Comparison of ENCODE assay signal across 13 cellular contexts in the genomic region with DNA sequence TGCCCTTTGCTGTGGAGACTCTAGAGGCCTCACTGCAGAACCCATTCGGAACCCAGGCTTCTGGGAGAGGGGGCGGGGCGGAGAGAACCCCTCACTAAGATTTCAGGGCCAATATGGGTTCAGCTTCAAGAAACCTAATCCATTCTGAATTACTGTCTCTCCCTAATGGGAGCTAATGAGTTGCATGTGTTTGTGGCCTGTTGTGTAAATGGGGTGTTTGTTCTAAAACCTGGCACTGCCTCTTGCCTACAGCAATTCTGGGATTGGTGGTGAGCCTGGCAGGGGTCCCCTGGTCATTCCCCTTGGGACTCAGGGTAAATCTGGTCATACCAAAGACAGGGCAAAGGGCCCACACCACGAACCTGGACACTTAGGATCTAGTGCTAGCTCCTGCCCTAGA. TPM values are rescaled to one million over a fixed set of nuclear protein-coding genes. Genes with fewer than 3 reads are reported as not detected.
DNase-seq lines count a peak whose midpoint lies in the region; ATAC-seq and TF ChIP-seq lines count a peak whose summit lies in the region.
"Had no signal": no experiment of that assay in that cellular context is flagged by ENCODE, and none has a peak within 500 bp of the region (broad histone marks: within the 10 kb centered on the region; RNA-seq: fewer than 3 reads in every experiment).

No MANE protein-coding gene starts in this region.

- H3K27me3 ChIP-seq in BLaER1, result peaks cover 12% of the 10 kb centered on the region; the same call in 1 of the 2 replicates
- peaks cover 0 to 9% of the 10 kb centered on the region in 2 donors for H3K27me3 ChIP-seq in Peyer's patch
- peaks cover 10% of the 10 kb centered on the region for H3K27me3 ChIP-seq in iPS-18a (ENCODE audit: control insufficient read depth, insufficient read depth, low read length)
- H3K27me3 ChIP-seq in sigmoid colon, result peaks cover 0 to 4% (median 0%) of the 10 kb centered on the region in 3 donors

- H3K9ac ChIP-seq in BLaER1 (no peak overlapping the region), iPS-18a (ENCODE audit: low read length) (no peak overlapping the region)

- 82 to 83% methylated on average over 4 of the region's 4 CpGs for WGBS in sigmoid colon, 2 donors

- intact Hi-C loops in sigmoid colon (cut with DNase I), result no loop called here

- H3K36me3 ChIP-seq in BLaER1, result no peaks in the 10 kb centered on the region
- H3K36me3 ChIP-seq in Peyer's patch, result no peaks in the 10 kb centered on the region
- H3K36me3 ChIP-seq in iPS-18a (ENCODE audit: control insufficient read depth, low read depth, low read length), result no peaks in the 10 kb centered on the region
- no peaks in the 10 kb centered on the region for H3K36me3 ChIP-seq in sigmoid colon

- TF ChIP-seq POLR2A in Peyer's patch (IDR thresholded peaks at IDR 0.05), result no peak
- TF ChIP-seq POLR2A in sigmoid colon (IDR thresholded peaks at IDR 0.05), result no peak

- no peak for TF ChIP-seq EP300 in sigmoid colon (IDR thresholded peaks at IDR 0.05)

- no peak for TF ChIP-seq CTCF in Peyer's patch (IDR thresholded peaks at IDR 0.05)
- TF ChIP-seq CTCF in sigmoid colon (IDR thresholded peaks at IDR 0.05), result no peak

- peak overlapping the region; percentile 73; the same call in 1 of the 2 replicates for H3K27ac ChIP-seq in BLaER1
- H3K27ac ChIP-seq in Peyer's patch, result peak overlapping the region; percentile 62 to 80 (median 74)
- no peak overlapping the region for H3K27ac ChIP-seq in iPS-18a (ENCODE audit: low read length)
- H3K27ac ChIP-seq in sigmoid colon, result peak overlapping the region; percentile 83 to 96 (median 94)

- H3K4me2 ChIP-seq in BLaER1, result peak overlapping the region; percentile 88

- H3K9me3 ChIP-seq in BLaER1 (peaks cover 11% of the 10 kb centered on the region), Peyer's patch (no peaks in the 10 kb centered on the region), iPS-18a (ENCODE audit: control insufficient read depth, low read depth, low read length) (no peaks in the 10 kb centered on the region), sigmoid colon (no peaks in the 10 kb centered on the region)

- ATAC-seq in GM21717 (IDR thresholded peaks at IDR 0.05; ENCODE audit: unreplicated experiment), result no peak

- H4K20me1 ChIP-seq in BLaER1, result no peaks in the 10 kb centered on the region

- no peak overlapping the region for H3K4me3 ChIP-seq in BLaER1
- H3K4me3 ChIP-seq in Peyer's patch, result peak overlapping the region in 2 of 4 donors; percentile 29 to 46
- H3K4me3 ChIP-seq in iPS-18a (ENCODE audit: low read length), result peak overlapping the region; percentile 64
- peak overlapping the region in 3 of 4 donors; percentile 57 to 83 (median 79) for H3K4me3 ChIP-seq in sigmoid colon

- H3K4me1 ChIP-seq in BLaER1, result peaks cover 84% of the 10 kb centered on the region
- H3K4me1 ChIP-seq in Peyer's patch, result peaks cover 0 to 32% (median 0%) of the 10 kb centered on the region in 4 donors
- peaks cover 12% of the 10 kb centered on the region for H3K4me1 ChIP-seq in iPS-18a (ENCODE audit: control insufficient read depth, low read depth, low read length)
- peaks cover 0 to 90% (median 70%) of the 10 kb centered on the region in 4 donors for H3K4me1 ChIP-seq in sigmoid colon

- DNase-seq in Peyer's patch (no peak), sigmoid colon (no peak), SW480 (ENCODE audit: low spot score) (no peak), occipital lobe (lab: John Stamatoyannopoulos, UW) (no peak)
- no peak for DNase-seq in stimulated activated CD4-positive, alpha-beta T cell treated with anti-CD3 and anti-CD28 coated beads, Interleukin-2, amount 100 ng/mL, for 48 hours
- DNase-seq: NCI-H1105 treated with DMSO at 0.1 percent for 48 hours, NCI-H774, SW 1271 had no signal

RNA-seq across cellular contexts. Expression of a gene that starts 0.6 kb away (rescaled TPM):
- total RNA-seq in Peyer's patch (10 to 100 TPM in 2 of 4 donors, 1 to 10 TPM in 2; 5.1 to 23.1 (median 8.5) TPM), sigmoid colon (100 to 1,000 TPM in 1 of 4 donors, 10 to 100 TPM in 3; 29.1 to 102 (median 67.1) TPM), occipital lobe (1.4 TPM)
- polyA plus RNA-seq in sigmoid colon, result 10 to 100 TPM in 1 of 3 donors, 1 to 10 TPM in 2; 1.8 to 10.2 (median 9.3) TPM
- total RNA-seq: glomerular endothelial cell had no signal
- polyA plus RNA-seq: neural cell had no signal

RNA-seq across cellular contexts. Expression of a gene that starts 8.1 kb away (rescaled TPM):
- total RNA-seq in Peyer's patch (under 1 TPM in 1 of 4 donors, not detected in 3; 0.38 TPM), sigmoid colon (not detected), occipital lobe (not detected)
- under 1 TPM in 1 of 3 donors, not detected in 2; 0.03 TPM for polyA plus RNA-seq in sigmoid colon
- total RNA-seq: glomerular endothelial cell had no signal
- polyA plus RNA-seq: neural cell had no signal

RNA-seq across cellular contexts. Expression of a gene that starts 23.2 kb away (rescaled TPM):
- total RNA-seq in Peyer's patch (100 to 1,000 TPM in 3 of 4 donors, 1 to 10 TPM in 1; 4.1 to 374 (median 196) TPM), sigmoid colon (not detected), occipital lobe (not detected)
- 10 to 100 TPM; 76.3 to 92.5 (median 77.0) TPM for polyA plus RNA-seq in sigmoid colon
- total RNA-seq: glomerular endothelial cell had no signal
- polyA plus RNA-seq: neural cell had no signal

RNA-seq across cellular contexts. Expression of a gene that starts 39.0 kb away (rescaled TPM):
- 10 to 100 TPM; 22.3 to 39.9 (median 36.9) TPM for total RNA-seq in Peyer's patch
- 10 to 100 TPM; 31.3 to 43.6 (median 37.8) TPM for total RNA-seq in sigmoid colon
- 10 to 100 TPM; 10.7 to 12.9 (median 10.8) TPM for polyA plus RNA-seq in sigmoid colon
- total RNA-seq in occipital lobe, result 16.1 TPM

RNA-seq across cellular contexts. Expression of a gene that starts 46.6 kb away (rescaled TPM):
- total RNA-seq in Peyer's patch (1 to 10 TPM; 3.0 to 8.7 (median 5.5) TPM), sigmoid colon (1 to 10 TPM; 3.5 to 5.7 (median 5.1) TPM), occipital lobe (2.7 TPM)
- polyA plus RNA-seq in sigmoid colon, result 1 to 10 TPM in 1 of 3 donors, under 1 TPM in 1, not detected in 1; 0.23 to 2.0 TPM
